Comparison of ENCODE assay signal across 2 cellular contexts in genomic region chr19:50328257-50329145, GRCh38.
TF ChIP-seq lines count a peak whose summit lies in the region.

No MANE protein-coding gene starts in this region.

TF ChIP-seq in IMR-90, 13 proteins besides CTCF, POLR2A, EP300 and RAD21:
- TF ChIP-seq SMC3 (IDR thresholded peaks at IDR 0.05; ENCODE audit: low read depth, low read length) = no peak
- TF ChIP-seq RCOR1 (IDR thresholded peaks at IDR 0.05; ENCODE audit: insufficient replicate concordance, low read length) = no peak
- no peak for TF ChIP-seq MXI1 (IDR thresholded peaks at IDR 0.05; ENCODE audit: borderline replicate concordance, low read depth, low read length)
- no peak for TF ChIP-seq CEBPB (IDR thresholded peaks at IDR 0.05; ENCODE audit: low read depth, low read length)
- TF ChIP-seq MAFK (IDR thresholded peaks at IDR 0.05; ENCODE audit: low read depth, low read length) = no peak
- TF ChIP-seq ELK1 (IDR thresholded peaks at IDR 0.05; ENCODE audit: borderline replicate concordance, low read depth, low read length) = no peak
- no peak for TF ChIP-seq MAZ (IDR thresholded peaks at IDR 0.05; ENCODE audit: borderline replicate concordance, low read depth, low read length)
- TF ChIP-seq CHD1 (IDR thresholded peaks at IDR 0.05; ENCODE audit: low read depth, low read length) = no peak
- TF ChIP-seq, protein P1, sequence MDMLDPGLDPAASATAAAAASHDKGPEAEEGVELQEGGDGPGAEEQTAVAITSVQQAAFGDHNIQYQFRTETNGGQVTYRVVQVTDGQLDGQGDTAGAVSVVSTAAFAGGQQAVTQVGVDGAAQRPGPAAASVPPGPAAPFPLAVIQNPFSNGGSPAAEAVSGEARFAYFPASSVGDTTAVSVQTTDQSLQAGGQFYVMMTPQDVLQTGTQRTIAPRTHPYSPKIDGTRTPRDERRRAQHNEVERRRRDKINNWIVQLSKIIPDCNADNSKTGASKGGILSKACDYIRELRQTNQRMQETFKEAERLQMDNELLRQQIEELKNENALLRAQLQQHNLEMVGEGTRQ (IDR thresholded peaks at IDR 0.05; ENCODE audit: low read depth, low read length) = no peak
- TF ChIP-seq BHLHE40 (IDR thresholded peaks at IDR 0.05; ENCODE audit: low read depth, low read length) = no peak
- TF ChIP-seq NFE2L2 (IDR thresholded peaks at IDR 0.05; ENCODE audit: low read depth, low read length) = no peak
- TF ChIP-seq FOS (IDR thresholded peaks at IDR 0.05; ENCODE audit: low read depth, low read length) = no peak
- TF ChIP-seq RFX5 (IDR thresholded peaks at IDR 0.05; ENCODE audit: low read depth, low read length) = no peak
TF ChIP-seq in IMR-90: peak in this region for 0.

TF ChIP-seq in K562, 482 proteins besides CTCF, POLR2A, EP300 and RAD21 (continues in another document):
- TF ChIP-seq RBBP5 (IDR thresholded peaks at IDR 0.05; ENCODE audit: borderline replicate concordance, insufficient read depth, low read length, poor library complexity, severe bottlenecking) = peak; percentile 43
- 0 out of 2 replicates have a peak, but pooled peaks have one; percentile 11 for TF ChIP-seq GATA2 (CRISPR knock-in tag; IDR thresholded peaks at IDR 0.05)
- peak; percentile 69 for TF ChIP-seq CXXC5 (CRISPR knock-in tag; IDR thresholded peaks at IDR 0.05)
- TF ChIP-seq DEAF1 (CRISPR knock-in tag; IDR thresholded peaks at IDR 0.05) = no peak
- TF ChIP-seq MTA3 (IDR thresholded peaks at IDR 0.05; ENCODE audit: borderline replicate concordance) = peak; percentile 49; the same call in 1 of the 2 replicates
- no peak for TF ChIP-seq HDAC1 (IDR thresholded peaks at IDR 0.05)
- peak; percentile 53; the same call in 1 of the 2 replicates for TF ChIP-seq RB1 (IDR thresholded peaks at IDR 0.05; ENCODE audit: low read depth)
- TF ChIP-seq CTBP1 (IDR thresholded peaks at IDR 0.05; ENCODE audit: borderline replicate concordance) = peak; percentile 32; the same call in 1 of the 2 replicates
- TF ChIP-seq NR4A1 (CRISPR knock-in tag; IDR thresholded peaks at IDR 0.05) = no peak
- TF ChIP-seq NR4A1 (tag; IDR thresholded peaks at IDR 0.05) = 0 out of 2 replicates have a peak, but pooled peaks have one; percentile 47
- TF ChIP-seq POLR2G (IDR thresholded peaks at IDR 0.05; ENCODE audit: low read depth, low read length) = peak; percentile 56
- TF ChIP-seq GATAD2B (IDR thresholded peaks at IDR 0.05; ENCODE audit: borderline replicate concordance) = no peak; the same call in 1 of the 2 replicates
- peak in 2 of 3 experiments; percentile 14 to 47 for TF ChIP-seq YY1 (IDR thresholded peaks at IDR 0.05; ENCODE audit: borderline replicate concordance in 1 of 3, control insufficient read depth in 1 of 3, extremely low read depth in 1 of 3, insufficient read depth in 3 of 3, insufficient read length in 1 of 3, insufficient replicate concordance in 2 of 3, low read depth in 1 of 3, low read length in 2 of 3)
- TF ChIP-seq, protein P2, sequence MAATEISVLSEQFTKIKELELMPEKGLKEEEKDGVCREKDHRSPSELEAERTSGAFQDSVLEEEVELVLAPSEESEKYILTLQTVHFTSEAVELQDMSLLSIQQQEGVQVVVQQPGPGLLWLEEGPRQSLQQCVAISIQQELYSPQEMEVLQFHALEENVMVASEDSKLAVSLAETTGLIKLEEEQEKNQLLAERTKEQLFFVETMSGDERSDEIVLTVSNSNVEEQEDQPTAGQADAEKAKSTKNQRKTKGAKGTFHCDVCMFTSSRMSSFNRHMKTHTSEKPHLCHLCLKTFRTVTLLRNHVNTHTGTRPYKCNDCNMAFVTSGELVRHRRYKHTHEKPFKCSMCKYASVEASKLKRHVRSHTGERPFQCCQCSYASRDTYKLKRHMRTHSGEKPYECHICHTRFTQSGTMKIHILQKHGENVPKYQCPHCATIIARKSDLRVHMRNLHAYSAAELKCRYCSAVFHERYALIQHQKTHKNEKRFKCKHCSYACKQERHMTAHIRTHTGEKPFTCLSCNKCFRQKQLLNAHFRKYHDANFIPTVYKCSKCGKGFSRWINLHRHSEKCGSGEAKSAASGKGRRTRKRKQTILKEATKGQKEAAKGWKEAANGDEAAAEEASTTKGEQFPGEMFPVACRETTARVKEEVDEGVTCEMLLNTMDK (IDR thresholded peaks at IDR 0.05; ENCODE audit: borderline replicate concordance, insufficient read depth, low read depth, low read length, poor library complexity, severe bottlenecking) = peak; percentile 91
- TF ChIP-seq TRIM24 (IDR thresholded peaks at IDR 0.05) = peak in 1 of 2 experiments; percentile 63; a peak in 2 of 4 replicates
- TF ChIP-seq EGR1 (conservative IDR thresholded peaks at IDR 0.05) = peak; percentile 53
- TF ChIP-seq ATF6 (CRISPR knock-in tag; IDR thresholded peaks at IDR 0.05) = 0 out of 2 replicates have a peak, but pooled peaks have one; percentile 47
- no peak for TF ChIP-seq PTTG1 (tag; IDR thresholded peaks at IDR 0.05; ENCODE audit: low read depth)
- TF ChIP-seq E2F6 (IDR thresholded peaks at IDR 0.05; ENCODE audit: borderline replicate concordance in 1 of 2, extremely low read depth in 1 of 2, insufficient read depth in 1 of 2, insufficient read length in 1 of 2, low read depth in 1 of 2, low read length in 1 of 2, poor library complexity in 1 of 2, severe bottlenecking in 1 of 2) = peak; percentile 96 to 99
- TF ChIP-seq BCL6 (CRISPR knock-in tag; IDR thresholded peaks at IDR 0.05) = no peak
- peak; percentile 98 for TF ChIP-seq NCOA6 (IDR thresholded peaks at IDR 0.05)
- TF ChIP-seq, protein P3, sequence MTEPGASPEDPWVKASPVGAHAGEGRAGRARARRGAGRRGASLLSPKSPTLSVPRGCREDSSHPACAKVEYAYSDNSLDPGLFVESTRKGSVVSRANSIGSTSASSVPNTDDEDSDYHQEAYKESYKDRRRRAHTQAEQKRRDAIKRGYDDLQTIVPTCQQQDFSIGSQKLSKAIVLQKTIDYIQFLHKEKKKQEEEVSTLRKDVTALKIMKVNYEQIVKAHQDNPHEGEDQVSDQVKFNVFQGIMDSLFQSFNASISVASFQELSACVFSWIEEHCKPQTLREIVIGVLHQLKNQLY (CRISPR knock-in tag; conservative IDR thresholded peaks at IDR 0.05) = no peak
- TF ChIP-seq MAZ (CRISPR knock-in tag; conservative IDR thresholded peaks at IDR 0.05 in 1 of 2, IDR thresholded peaks at IDR 0.05 in 1 of 2) = 0 out of 4 replicates have a peak, but pooled peaks of 1 of the 2 experiments have one; percentile 29
- 0 out of 2 replicates have a peak, but pooled peaks have one; percentile 61 for TF ChIP-seq REST (CRISPR knock-in tag; IDR thresholded peaks at IDR 0.05; ENCODE audit: low read depth)
- peak; percentile 32; the same call in 1 of the 2 replicates for TF ChIP-seq KDM2B (CRISPR knock-in tag; IDR thresholded peaks at IDR 0.05)
- TF ChIP-seq, protein P4, sequence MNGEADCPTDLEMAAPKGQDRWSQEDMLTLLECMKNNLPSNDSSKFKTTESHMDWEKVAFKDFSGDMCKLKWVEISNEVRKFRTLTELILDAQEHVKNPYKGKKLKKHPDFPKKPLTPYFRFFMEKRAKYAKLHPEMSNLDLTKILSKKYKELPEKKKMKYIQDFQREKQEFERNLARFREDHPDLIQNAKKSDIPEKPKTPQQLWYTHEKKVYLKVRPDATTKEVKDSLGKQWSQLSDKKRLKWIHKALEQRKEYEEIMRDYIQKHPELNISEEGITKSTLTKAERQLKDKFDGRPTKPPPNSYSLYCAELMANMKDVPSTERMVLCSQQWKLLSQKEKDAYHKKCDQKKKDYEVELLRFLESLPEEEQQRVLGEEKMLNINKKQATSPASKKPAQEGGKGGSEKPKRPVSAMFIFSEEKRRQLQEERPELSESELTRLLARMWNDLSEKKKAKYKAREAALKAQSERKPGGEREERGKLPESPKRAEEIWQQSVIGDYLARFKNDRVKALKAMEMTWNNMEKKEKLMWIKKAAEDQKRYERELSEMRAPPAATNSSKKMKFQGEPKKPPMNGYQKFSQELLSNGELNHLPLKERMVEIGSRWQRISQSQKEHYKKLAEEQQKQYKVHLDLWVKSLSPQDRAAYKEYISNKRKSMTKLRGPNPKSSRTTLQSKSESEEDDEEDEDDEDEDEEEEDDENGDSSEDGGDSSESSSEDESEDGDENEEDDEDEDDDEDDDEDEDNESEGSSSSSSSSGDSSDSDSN (IDR thresholded peaks at IDR 0.05; ENCODE audit: borderline replicate concordance in 1 of 2, low read depth in 2 of 2, low read length in 2 of 2) = peak; percentile 28 to 53; a peak in 1 of 4 replicates
- TF ChIP-seq RCOR1 (IDR thresholded peaks at IDR 0.05; ENCODE audit: borderline replicate concordance in 1 of 2, low read depth in 2 of 2, low read length in 2 of 2) = 0 out of 4 replicates have a peak, but pooled peaks of 1 of the 2 experiments have one; percentile 4
- 0 out of 2 replicates have a peak, but pooled peaks have one; percentile 25 for TF ChIP-seq ZNF589 (CRISPR knock-in tag; IDR thresholded peaks at IDR 0.05; ENCODE audit: low read depth)
- TF ChIP-seq PHF8 (IDR thresholded peaks at IDR 0.05; ENCODE audit: borderline replicate concordance, low read length) = peak; percentile 23; the same call in 1 of the 2 replicates
- no peak for TF ChIP-seq SUPT5H (IDR thresholded peaks at IDR 0.05)
- TF ChIP-seq ZNF512 (tag; IDR thresholded peaks at IDR 0.05) = no peak
- TF ChIP-seq FOXA1 (IDR thresholded peaks at IDR 0.05; ENCODE audit: borderline replicate concordance) = no peak
- no peak for TF ChIP-seq ID3 (CRISPR knock-in tag; IDR thresholded peaks at IDR 0.05)
- peak; percentile 25; the same call in 1 of the 2 replicates for TF ChIP-seq ID3 (tag; IDR thresholded peaks at IDR 0.05)
- TF ChIP-seq ELF2 (CRISPR knock-in tag; IDR thresholded peaks at IDR 0.05) = no peak
- peak; percentile 58; the same call in 1 of the 2 replicates for TF ChIP-seq SMAD4 (CRISPR knock-in tag; conservative IDR thresholded peaks at IDR 0.05)
- TF ChIP-seq ATF7 (IDR thresholded peaks at IDR 0.05) = 0 out of 2 replicates have a peak, but pooled peaks have one; percentile 23
- TF ChIP-seq HNRNPLL (IDR thresholded peaks at IDR 0.05; ENCODE audit: low read depth, low read length, poor library complexity, severe bottlenecking) = peak; percentile 90
